Comparison of ENCODE assay signal across 8 cellular contexts in genomic region chr22:46084943-46085830, GRCh38.
DNase-seq lines count a peak whose midpoint lies in the region; ATAC-seq and TF ChIP-seq lines count a peak whose summit lies in the region.

No MANE protein-coding gene starts in this region.

- intact Hi-C loops in left ventricle myocardium superior (cut with micrococcal nuclease) (no loop called here), stomach (cut with DNase I; ENCODE audit: low total_unique reads) (no loop called here)

- no peak overlapping the region for H3K4me3 Mint-ChIP-seq in GM23338

- H3K4me3 ChIP-seq in GM23338 (no peak overlapping the region), stomach (peak overlapping the region; percentile 10 to 43 (median 22))

- H3K36me3 ChIP-seq in GM23338 (ENCODE audit: insufficient read depth) (no peaks in the 10 kb centered on the region), stomach (peaks cover 15 to 23% (median 18%) of the 10 kb centered on the region in 4 donors)

- peak in 1 of 4 donors; percentile 13 for TF ChIP-seq POLR2A in stomach (IDR thresholded peaks at IDR 0.05)

- H3K27me3 ChIP-seq in GM23338 (ENCODE audit: insufficient read depth) (no peaks in the 10 kb centered on the region), stomach (no peaks in the 10 kb centered on the region)

- no peaks in the 10 kb centered on the region for H3K9me3 ChIP-seq in stomach

- peak; percentile 18; the same call in 2 of the 3 replicates for ATAC-seq in GM23338
- ATAC-seq in left ventricle myocardium superior, result peak; percentile 65
- no peak for ATAC-seq in HG03039 (IDR thresholded peaks at IDR 0.05; ENCODE audit: unreplicated experiment)
- ATAC-seq in GM18511 (IDR thresholded peaks at IDR 0.05; ENCODE audit: unreplicated experiment), result no peak

- peaks cover 5% of the 10 kb centered on the region for H3K27me3 Mint-ChIP-seq in GM23338 (ENCODE audit: insufficient read depth, low read depth, poor library complexity)

- H3K4me1 ChIP-seq in GM23338 (ENCODE audit: insufficient read depth) (no peaks in the 10 kb centered on the region), stomach (peaks cover 80 to 99% (median 86%) of the 10 kb centered on the region in 4 donors)

- H3K4me2 ChIP-seq in GM23338, result no peak overlapping the region

- DNase-seq in GM23338 (ENCODE audit: low spot score), result no peak
- peak; percentile 93 for DNase-seq in left ventricle myocardium superior
- DNase-seq in stomach, result peak; percentile 93
- DNase-seq in SKM-1 (lab: John Stamatoyannopoulos, UW; ENCODE audit: unreplicated experiment), result no peak
- DNase-seq in NCI-H69 (lab: John Stamatoyannopoulos, UW), result no peak

- no peaks in the 10 kb centered on the region for H3K9me2 ChIP-seq in GM23338 (ENCODE audit: insufficient read depth)

- no peak overlapping the region for H2AFZ ChIP-seq in GM23338

- H3F3A ChIP-seq in GM23338 (replicated peaks; ENCODE audit: low read depth), result no peaks in the 10 kb centered on the region

- no peak overlapping the region for H3K27ac Mint-ChIP-seq in GM23338

- H3K27ac ChIP-seq in GM23338 (ENCODE audit: low read depth), result no peak overlapping the region
- peak overlapping the region; percentile 97 for H3K27ac ChIP-seq in angular gyrus (ENCODE audit: low read depth, low read length)
- H3K27ac ChIP-seq in stomach, result peak overlapping the region; percentile 82 to 100 (median 99)

- TF ChIP-seq EP300 in stomach (IDR thresholded peaks at IDR 0.05), result no peak

- peaks cover 3% of the 10 kb centered on the region for H3K4me1 Mint-ChIP-seq in GM23338

- no peak for TF ChIP-seq CTCF in GM23338 (conservative IDR thresholded peaks at IDR 0.05; ENCODE audit: low read depth in 2 of 2)
- TF ChIP-seq CTCF in stomach (IDR thresholded peaks at IDR 0.05), result no peak

- WGBS in stomach, 5 donors, result 20 to 44% (median 26%) methylated on average over 30 to 35 of the region's 35 CpGs

- H3K36me3 Mint-ChIP-seq in GM23338 (ENCODE audit: low read depth), result no peaks in the 10 kb centered on the region; the same call in 2 of the 3 replicates

- H3K9me3 Mint-ChIP-seq in GM23338, result peaks cover 2% of the 10 kb centered on the region; the same call in 1 of the 3 replicates

- H4K20me1 ChIP-seq in GM23338 (replicated peaks; ENCODE audit: insufficient read depth), result no peaks in the 10 kb centered on the region

- H3K79me2 ChIP-seq in GM23338 (replicated peaks; ENCODE audit: insufficient read depth), result peaks cover 28% of the 10 kb centered on the region

TF ChIP-seq in GM23338, 12 proteins besides CTCF, POLR2A, EP300 and RAD21:
- TF ChIP-seq ETS1 (IDR thresholded peaks at IDR 0.05) (no peak), POLR2AphosphoS5 (IDR thresholded peaks at IDR 0.05; ENCODE audit: low read depth) (no peak), REST (IDR thresholded peaks at IDR 0.05; ENCODE audit: unreplicated experiment) (no peak), JUNB (IDR thresholded peaks at IDR 0.05; ENCODE audit: unreplicated experiment) (no peak), CREB1 (CRISPR knock-in tag; IDR thresholded peaks at IDR 0.05; ENCODE audit: low read depth) (no peak), EZH2phosphoT487 (IDR thresholded peaks at IDR 0.05; ENCODE audit: unreplicated experiment) (no peak), EZH2 (IDR thresholded peaks at IDR 0.05; ENCODE audit: low read depth, unreplicated experiment) (no peak), ZNF114 (CRISPR knock-in tag; IDR thresholded peaks at IDR 0.05) (no peak)
TF ChIP-seq in GM23338: peak in this region for 0.

Comparison
In these comparisons a context has a peak if more than half of its experiments do, and no peak if none do; other contexts are left out.
1. ATAC-seq: peak in GM23338 (single experiment) and left ventricle myocardium superior (single experiment); none in HG03039 (single experiment) and GM18511 (single experiment).
2. DNase-seq: peak in left ventricle myocardium superior (single experiment) and stomach (single experiment); none in GM23338 (single experiment), SKM-1 (single experiment) and NCI-H69 (single experiment).